1 cellular context compared by ENCODE assay signal in the genomic region with DNA sequence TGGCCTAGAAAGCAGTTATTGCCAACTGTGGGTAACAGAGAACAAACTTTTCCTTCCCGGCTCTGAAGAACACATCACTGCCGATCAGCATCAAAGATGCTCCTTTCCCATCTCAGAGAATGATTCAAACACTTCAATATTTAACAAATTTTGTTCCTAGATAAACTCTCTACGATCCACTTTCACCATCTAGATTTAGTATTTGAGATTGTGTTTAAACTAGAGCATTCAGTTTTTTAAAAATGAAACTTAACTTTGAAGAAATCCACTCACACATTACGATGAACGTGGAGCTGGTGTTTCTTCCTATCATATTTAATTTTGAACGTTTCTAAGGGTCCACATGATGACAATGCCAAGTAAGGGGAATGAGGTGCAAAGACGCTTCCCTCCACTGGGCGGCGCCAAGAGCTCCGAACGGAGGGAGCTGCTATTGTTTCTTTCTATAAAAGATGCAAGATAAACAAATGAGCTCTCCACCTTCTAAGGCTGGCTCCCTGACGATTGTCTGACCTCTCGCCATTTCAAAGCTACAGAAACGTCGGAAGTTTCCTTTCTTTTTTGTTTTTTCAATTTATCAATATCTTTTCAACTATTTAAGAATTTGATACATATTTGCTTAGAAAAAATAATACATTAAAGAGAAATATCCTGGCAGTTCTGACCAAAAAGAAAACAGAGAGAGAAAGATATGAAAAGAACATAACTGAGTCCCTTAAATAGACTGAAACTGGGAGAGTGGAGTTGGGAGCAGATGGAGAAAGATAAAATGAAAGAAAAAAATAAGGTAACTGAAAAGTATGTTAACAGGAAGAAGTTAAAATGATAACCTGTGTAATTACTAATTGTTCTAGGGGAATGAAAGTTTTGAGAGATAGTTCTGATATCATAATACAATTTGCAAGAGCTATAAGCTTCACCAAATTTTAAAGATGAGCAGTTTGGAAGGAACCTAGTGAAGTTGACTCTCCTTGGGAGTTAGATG.
TF ChIP-seq lines count a peak whose summit lies in the region.

No MANE protein-coding gene starts in this region.

TF ChIP-seq in HepG2, 621 proteins besides CTCF, POLR2A, EP300 and RAD21:
- TF ChIP-seq SOX5 (CRISPR knock-in tag; IDR thresholded peaks at IDR 0.05; ENCODE audit: borderline replicate concordance), result peak; percentile 32; the same call in 1 of the 2 replicates
- TF ChIP-seq, protein P1, sequence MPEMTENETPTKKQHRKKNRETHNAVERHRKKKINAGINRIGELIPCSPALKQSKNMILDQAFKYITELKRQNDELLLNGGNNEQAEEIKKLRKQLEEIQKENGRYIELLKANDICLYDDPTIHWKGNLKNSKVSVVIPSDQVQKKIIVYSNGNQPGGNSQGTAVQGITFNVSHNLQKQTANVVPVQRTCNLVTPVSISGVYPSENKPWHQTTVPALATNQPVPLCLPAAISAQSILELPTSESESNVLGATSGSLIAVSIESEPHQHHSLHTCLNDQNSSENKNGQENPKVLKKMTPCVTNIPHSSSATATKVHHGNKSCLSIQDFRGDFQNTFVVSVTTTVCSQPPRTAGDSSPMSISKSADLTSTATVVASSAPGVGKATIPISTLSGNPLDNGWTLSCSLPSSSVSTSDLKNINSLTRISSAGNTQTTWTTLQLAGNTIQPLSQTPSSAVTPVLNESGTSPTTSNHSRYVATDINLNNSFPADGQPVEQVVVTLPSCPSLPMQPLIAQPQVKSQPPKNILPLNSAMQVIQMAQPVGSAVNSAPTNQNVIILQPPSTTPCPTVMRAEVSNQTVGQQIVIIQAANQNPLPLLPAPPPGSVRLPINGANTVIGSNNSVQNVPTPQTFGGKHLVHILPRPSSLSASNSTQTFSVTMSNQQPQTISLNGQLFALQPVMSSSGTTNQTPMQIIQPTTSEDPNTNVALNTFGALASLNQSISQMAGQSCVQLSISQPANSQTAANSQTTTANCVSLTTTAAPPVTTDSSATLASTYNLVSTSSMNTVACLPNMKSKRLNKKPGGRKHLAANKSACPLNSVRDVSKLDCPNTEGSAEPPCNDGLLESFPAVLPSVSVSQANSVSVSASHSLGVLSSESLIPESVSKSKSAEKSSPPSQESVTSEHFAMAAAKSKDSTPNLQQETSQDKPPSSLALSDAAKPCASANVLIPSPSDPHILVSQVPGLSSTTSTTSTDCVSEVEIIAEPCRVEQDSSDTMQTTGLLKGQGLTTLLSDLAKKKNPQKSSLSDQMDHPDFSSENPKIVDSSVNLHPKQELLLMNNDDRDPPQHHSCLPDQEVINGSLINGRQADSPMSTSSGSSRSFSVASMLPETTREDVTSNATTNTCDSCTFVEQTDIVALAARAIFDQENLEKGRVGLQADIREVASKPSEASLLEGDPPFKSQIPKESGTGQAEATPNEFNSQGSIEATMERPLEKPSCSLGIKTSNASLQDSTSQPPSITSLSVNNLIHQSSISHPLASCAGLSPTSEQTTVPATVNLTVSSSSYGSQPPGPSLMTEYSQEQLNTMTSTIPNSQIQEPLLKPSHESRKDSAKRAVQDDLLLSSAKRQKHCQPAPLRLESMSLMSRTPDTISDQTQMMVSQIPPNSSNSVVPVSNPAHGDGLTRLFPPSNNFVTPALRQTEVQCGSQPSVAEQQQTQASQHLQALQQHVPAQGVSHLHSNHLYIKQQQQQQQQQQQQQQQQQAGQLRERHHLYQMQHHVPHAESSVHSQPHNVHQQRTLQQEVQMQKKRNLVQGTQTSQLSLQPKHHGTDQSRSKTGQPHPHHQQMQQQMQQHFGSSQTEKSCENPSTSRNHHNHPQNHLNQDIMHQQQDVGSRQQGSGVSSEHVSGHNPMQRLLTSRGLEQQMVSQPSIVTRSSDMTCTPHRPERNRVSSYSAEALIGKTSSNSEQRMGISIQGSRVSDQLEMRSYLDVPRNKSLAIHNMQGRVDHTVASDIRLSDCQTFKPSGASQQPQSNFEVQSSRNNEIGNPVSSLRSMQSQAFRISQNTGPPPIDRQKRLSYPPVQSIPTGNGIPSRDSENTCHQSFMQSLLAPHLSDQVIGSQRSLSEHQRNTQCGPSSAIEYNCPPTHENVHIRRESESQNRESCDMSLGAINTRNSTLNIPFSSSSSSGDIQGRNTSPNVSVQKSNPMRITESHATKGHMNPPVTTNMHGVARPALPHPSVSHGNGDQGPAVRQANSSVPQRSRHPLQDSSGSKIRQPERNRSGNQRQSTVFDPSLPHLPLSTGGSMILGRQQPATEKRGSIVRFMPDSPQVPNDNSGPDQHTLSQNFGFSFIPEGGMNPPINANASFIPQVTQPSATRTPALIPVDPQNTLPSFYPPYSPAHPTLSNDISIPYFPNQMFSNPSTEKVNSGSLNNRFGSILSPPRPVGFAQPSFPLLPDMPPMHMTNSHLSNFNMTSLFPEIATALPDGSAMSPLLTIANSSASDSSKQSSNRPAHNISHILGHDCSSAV (CRISPR knock-in tag; IDR thresholded peaks at IDR 0.05; ENCODE audit: borderline replicate concordance), result no peak
- no peak for TF ChIP-seq ZNF772 (CRISPR knock-in tag; IDR thresholded peaks at IDR 0.05)
- no peak for TF ChIP-seq MLLT10 (CRISPR knock-in tag; IDR thresholded peaks at IDR 0.05)
- no peak for TF ChIP-seq PAWR (CRISPR knock-in tag; IDR thresholded peaks at IDR 0.05; ENCODE audit: borderline replicate concordance)
- TF ChIP-seq, protein P2, sequence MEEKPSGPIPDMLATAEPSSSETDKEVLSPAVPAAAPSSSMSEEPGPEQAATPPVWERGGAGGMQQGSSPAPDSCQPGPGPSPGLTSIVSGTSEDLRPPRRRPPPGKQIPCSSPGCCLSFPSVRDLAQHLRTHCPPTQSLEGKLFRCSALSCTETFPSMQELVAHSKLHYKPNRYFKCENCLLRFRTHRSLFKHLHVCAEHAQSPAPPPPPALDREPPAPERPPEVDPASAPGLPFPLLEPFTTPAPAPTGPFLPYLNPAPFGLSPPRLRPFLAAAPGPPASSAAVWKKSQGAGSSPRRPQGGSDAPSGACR (CRISPR knock-in tag; IDR thresholded peaks at IDR 0.05), result no peak
- TF ChIP-seq SOX13 (IDR thresholded peaks at IDR 0.05), result no peak
- TF ChIP-seq SOX13 (CRISPR knock-in tag; conservative IDR thresholded peaks at IDR 0.05 in 1 of 2, IDR thresholded peaks at IDR 0.05 in 1 of 2), result peak in 1 of 2 experiments; percentile 54; a peak in 1 of 4 replicates
- TF ChIP-seq AKAP8 (CRISPR knock-in tag; IDR thresholded peaks at IDR 0.05), result no peak
- no peak for TF ChIP-seq ZNF3 (CRISPR knock-in tag; IDR thresholded peaks at IDR 0.05)
- no peak for TF ChIP-seq ZNF672 (CRISPR knock-in tag; IDR thresholded peaks at IDR 0.05)
- TF ChIP-seq ISX (CRISPR knock-in tag; conservative IDR thresholded peaks at IDR 0.05), result no peak
- TF ChIP-seq, protein P3, sequence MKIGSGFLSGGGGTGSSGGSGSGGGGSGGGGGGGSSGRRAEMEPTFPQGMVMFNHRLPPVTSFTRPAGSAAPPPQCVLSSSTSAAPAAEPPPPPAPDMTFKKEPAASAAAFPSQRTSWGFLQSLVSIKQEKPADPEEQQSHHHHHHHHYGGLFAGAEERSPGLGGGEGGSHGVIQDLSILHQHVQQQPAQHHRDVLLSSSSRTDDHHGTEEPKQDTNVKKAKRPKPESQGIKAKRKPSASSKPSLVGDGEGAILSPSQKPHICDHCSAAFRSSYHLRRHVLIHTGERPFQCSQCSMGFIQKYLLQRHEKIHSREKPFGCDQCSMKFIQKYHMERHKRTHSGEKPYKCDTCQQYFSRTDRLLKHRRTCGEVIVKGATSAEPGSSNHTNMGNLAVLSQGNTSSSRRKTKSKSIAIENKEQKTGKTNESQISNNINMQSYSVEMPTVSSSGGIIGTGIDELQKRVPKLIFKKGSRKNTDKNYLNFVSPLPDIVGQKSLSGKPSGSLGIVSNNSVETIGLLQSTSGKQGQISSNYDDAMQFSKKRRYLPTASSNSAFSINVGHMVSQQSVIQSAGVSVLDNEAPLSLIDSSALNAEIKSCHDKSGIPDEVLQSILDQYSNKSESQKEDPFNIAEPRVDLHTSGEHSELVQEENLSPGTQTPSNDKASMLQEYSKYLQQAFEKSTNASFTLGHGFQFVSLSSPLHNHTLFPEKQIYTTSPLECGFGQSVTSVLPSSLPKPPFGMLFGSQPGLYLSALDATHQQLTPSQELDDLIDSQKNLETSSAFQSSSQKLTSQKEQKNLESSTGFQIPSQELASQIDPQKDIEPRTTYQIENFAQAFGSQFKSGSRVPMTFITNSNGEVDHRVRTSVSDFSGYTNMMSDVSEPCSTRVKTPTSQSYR (CRISPR knock-in tag; IDR thresholded peaks at IDR 0.05; ENCODE audit: borderline replicate concordance), result no peak
- TF ChIP-seq STAG1 (CRISPR knock-in tag; IDR thresholded peaks at IDR 0.05), result peak; percentile 77
- no peak for TF ChIP-seq ZBTB21 (CRISPR knock-in tag; IDR thresholded peaks at IDR 0.05)
- no peak for TF ChIP-seq REL (CRISPR knock-in tag; conservative IDR thresholded peaks at IDR 0.05)
- TF ChIP-seq ZNF34 (CRISPR knock-in tag; IDR thresholded peaks at IDR 0.05; ENCODE audit: borderline replicate concordance), result no peak
- no peak for TF ChIP-seq ZNF577 (CRISPR knock-in tag; IDR thresholded peaks at IDR 0.05; ENCODE audit: borderline replicate concordance, low read depth)
- TF ChIP-seq IRF2 (CRISPR knock-in tag; IDR thresholded peaks at IDR 0.05), result no peak
- peak; percentile 76 for TF ChIP-seq SMC3 (IDR thresholded peaks at IDR 0.05; ENCODE audit: low read length)
- TF ChIP-seq ZNF781 (CRISPR knock-in tag; IDR thresholded peaks at IDR 0.05; ENCODE audit: borderline replicate concordance, not compliant biosample characterization), result no peak
- TF ChIP-seq FOXP1 (IDR thresholded peaks at IDR 0.05), result no peak
- TF ChIP-seq FOXP1 (CRISPR knock-in tag; IDR thresholded peaks at IDR 0.05), result 0 out of 2 replicates have a peak, but pooled peaks have one; percentile 28
- TF ChIP-seq, protein P4, sequence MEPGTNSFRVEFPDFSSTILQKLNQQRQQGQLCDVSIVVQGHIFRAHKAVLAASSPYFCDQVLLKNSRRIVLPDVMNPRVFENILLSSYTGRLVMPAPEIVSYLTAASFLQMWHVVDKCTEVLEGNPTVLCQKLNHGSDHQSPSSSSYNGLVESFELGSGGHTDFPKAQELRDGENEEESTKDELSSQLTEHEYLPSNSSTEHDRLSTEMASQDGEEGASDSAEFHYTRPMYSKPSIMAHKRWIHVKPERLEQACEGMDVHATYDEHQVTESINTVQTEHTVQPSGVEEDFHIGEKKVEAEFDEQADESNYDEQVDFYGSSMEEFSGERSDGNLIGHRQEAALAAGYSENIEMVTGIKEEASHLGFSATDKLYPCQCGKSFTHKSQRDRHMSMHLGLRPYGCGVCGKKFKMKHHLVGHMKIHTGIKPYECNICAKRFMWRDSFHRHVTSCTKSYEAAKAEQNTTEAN (CRISPR knock-in tag; conservative IDR thresholded peaks at IDR 0.05), result no peak
